In genomic region chr11:103619480-103619879, GRCh38 we compare ENCODE assay signal across 9 cellular contexts.
A peak's percentile ranks its signal among the peaks of the same experiment; 100 is the strongest.
DNase-seq lines count a peak whose midpoint lies in the region; ATAC-seq and TF ChIP-seq lines count a peak whose summit lies in the region.
"Had no signal": no experiment of that assay in that cellular context is flagged by ENCODE, and none has a peak within 500 bp of the region (broad histone marks: within the 10 kb centered on the region; RNA-seq: fewer than 3 reads in every experiment).

No MANE protein-coding gene starts in this region.

- no peak for TF ChIP-seq EP300 in gastroesophageal sphincter (IDR thresholded peaks at IDR 0.05)

- peak; percentile 2 for DNase-seq in RKO (ENCODE audit: low spot score)
- DNase-seq in foreskin keratinocyte = no peak
- DNase-seq: uterus had no signal

- no peak overlapping the region for H3K27ac ChIP-seq in C4-2B
- no peak overlapping the region for H3K27ac ChIP-seq in foreskin keratinocyte
- H3K27ac ChIP-seq in gastroesophageal sphincter = no peak overlapping the region
- H3K27ac ChIP-seq: uterus had no signal

- WGBS in gastroesophageal sphincter (ENCODE audit: low coverage in 1 of 2), 2 donors = 44 to 56% methylated on average over 5 of the region's 5 CpGs

- H3K27me3 ChIP-seq in foreskin keratinocyte (no peaks in the 10 kb centered on the region), gastroesophageal sphincter (no peaks in the 10 kb centered on the region)
- H3K27me3 ChIP-seq: uterus had no signal

- no peaks in the 10 kb centered on the region for H3K36me3 ChIP-seq in gastroesophageal sphincter
- H3K36me3 ChIP-seq: uterus had no signal

- no peak for TF ChIP-seq POLR2A in gastroesophageal sphincter (IDR thresholded peaks at IDR 0.05)

- ATAC-seq in HG03469 (IDR thresholded peaks at IDR 0.05; ENCODE audit: unreplicated experiment) (peak; percentile 41), foreskin keratinocyte (peak; percentile 72), HG03280 (IDR thresholded peaks at IDR 0.05; ENCODE audit: unreplicated experiment) (no peak), gastroesophageal sphincter (no peak), GM21367 (IDR thresholded peaks at IDR 0.05; ENCODE audit: unreplicated experiment) (no peak), GM18907 (IDR thresholded peaks at IDR 0.05; ENCODE audit: unreplicated experiment) (no peak)

- peak; percentile 30 for TF ChIP-seq CTCF in C4-2B (conservative IDR thresholded peaks at IDR 0.05)
- peak; percentile 59 for TF ChIP-seq CTCF in foreskin keratinocyte (conservative IDR thresholded peaks at IDR 0.05)
- no peak for TF ChIP-seq CTCF in gastroesophageal sphincter (IDR thresholded peaks at IDR 0.05)

- H3K4me1 ChIP-seq in foreskin keratinocyte (no peaks in the 10 kb centered on the region), gastroesophageal sphincter (no peaks in the 10 kb centered on the region)
- H3K4me1 ChIP-seq: uterus had no signal

- H3K9me3 ChIP-seq in gastroesophageal sphincter = no peaks in the 10 kb centered on the region
- H3K9me3 ChIP-seq: uterus had no signal

- H3K4me3 ChIP-seq in gastroesophageal sphincter = no peak overlapping the region
- H3K4me3 ChIP-seq: uterus had no signal

Comparison
In these comparisons a context has a peak if more than half of its experiments do, and no peak if none do; other contexts are left out.
1. CTCF ChIP-seq: peak in C4-2B (single experiment) and foreskin keratinocyte (single experiment); none in gastroesophageal sphincter (0 of 4).
2. ATAC-seq: peak in HG03469 (single experiment) and foreskin keratinocyte (single experiment); none in HG03280 (single experiment), gastroesophageal sphincter (single experiment), GM21367 (single experiment) and GM18907 (single experiment).